ENCODE assay signal across 1 cellular context in the genomic region with DNA sequence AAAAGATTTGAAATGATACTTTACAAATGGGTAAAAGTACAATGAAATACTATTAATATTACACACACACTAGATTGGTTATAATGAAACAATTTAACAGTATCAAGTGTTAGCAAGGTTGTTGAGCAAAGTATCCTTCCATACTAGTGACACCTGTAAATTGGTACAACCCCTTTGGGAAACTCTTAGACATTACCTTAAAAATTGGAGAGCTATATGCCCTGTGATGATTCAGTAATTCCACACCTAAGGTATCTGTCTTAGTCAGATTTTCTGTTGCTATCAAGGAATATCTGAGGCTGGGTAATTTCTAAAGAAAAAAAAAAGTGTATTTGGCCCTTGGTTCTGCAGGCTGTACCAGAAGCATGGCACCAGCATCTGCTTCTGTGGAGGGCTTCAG.
TF ChIP-seq lines count a peak whose summit lies in the region.

No MANE protein-coding gene starts in this region.

TF ChIP-seq in HCT116, 20 proteins besides CTCF, POLR2A, EP300 and RAD21:
- TF ChIP-seq FOSL1 (IDR thresholded peaks at IDR 0.05; ENCODE audit: low read depth) (peak; percentile 20; the same call in 1 of the 2 replicates), POLR2AphosphoS5 (IDR thresholded peaks at IDR 0.05; ENCODE audit: low read depth, low read length) (no peak), CEBPB (IDR thresholded peaks at IDR 0.05; ENCODE audit: low read depth) (no peak), EZH2 (IDR thresholded peaks at IDR 0.05) (no peak), ZFX (IDR thresholded peaks at IDR 0.05) (no peak)
- TF ChIP-seq, protein P1, sequence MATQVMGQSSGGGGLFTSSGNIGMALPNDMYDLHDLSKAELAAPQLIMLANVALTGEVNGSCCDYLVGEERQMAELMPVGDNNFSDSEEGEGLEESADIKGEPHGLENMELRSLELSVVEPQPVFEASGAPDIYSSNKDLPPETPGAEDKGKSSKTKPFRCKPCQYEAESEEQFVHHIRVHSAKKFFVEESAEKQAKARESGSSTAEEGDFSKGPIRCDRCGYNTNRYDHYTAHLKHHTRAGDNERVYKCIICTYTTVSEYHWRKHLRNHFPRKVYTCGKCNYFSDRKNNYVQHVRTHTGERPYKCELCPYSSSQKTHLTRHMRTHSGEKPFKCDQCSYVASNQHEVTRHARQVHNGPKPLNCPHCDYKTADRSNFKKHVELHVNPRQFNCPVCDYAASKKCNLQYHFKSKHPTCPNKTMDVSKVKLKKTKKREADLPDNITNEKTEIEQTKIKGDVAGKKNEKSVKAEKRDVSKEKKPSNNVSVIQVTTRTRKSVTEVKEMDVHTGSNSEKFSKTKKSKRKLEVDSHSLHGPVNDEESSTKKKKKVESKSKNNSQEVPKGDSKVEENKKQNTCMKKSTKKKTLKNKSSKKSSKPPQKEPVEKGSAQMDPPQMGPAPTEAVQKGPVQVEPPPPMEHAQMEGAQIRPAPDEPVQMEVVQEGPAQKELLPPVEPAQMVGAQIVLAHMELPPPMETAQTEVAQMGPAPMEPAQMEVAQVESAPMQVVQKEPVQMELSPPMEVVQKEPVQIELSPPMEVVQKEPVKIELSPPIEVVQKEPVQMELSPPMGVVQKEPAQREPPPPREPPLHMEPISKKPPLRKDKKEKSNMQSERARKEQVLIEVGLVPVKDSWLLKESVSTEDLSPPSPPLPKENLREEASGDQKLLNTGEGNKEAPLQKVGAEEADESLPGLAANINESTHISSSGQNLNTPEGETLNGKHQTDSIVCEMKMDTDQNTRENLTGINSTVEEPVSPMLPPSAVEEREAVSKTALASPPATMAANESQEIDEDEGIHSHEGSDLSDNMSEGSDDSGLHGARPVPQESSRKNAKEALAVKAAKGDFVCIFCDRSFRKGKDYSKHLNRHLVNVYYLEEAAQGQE (IDR thresholded peaks at IDR 0.05; ENCODE audit: low read depth) = no peak
- TF ChIP-seq, protein P2, sequence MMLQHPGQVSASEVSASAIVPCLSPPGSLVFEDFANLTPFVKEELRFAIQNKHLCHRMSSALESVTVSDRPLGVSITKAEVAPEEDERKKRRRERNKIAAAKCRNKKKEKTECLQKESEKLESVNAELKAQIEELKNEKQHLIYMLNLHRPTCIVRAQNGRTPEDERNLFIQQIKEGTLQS (IDR thresholded peaks at IDR 0.05) = no peak
- TF ChIP-seq, protein P3, sequence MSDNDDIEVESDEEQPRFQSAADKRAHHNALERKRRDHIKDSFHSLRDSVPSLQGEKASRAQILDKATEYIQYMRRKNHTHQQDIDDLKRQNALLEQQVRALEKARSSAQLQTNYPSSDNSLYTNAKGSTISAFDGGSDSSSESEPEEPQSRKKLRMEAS (IDR thresholded peaks at IDR 0.05) = no peak
- TF ChIP-seq, protein P4, sequence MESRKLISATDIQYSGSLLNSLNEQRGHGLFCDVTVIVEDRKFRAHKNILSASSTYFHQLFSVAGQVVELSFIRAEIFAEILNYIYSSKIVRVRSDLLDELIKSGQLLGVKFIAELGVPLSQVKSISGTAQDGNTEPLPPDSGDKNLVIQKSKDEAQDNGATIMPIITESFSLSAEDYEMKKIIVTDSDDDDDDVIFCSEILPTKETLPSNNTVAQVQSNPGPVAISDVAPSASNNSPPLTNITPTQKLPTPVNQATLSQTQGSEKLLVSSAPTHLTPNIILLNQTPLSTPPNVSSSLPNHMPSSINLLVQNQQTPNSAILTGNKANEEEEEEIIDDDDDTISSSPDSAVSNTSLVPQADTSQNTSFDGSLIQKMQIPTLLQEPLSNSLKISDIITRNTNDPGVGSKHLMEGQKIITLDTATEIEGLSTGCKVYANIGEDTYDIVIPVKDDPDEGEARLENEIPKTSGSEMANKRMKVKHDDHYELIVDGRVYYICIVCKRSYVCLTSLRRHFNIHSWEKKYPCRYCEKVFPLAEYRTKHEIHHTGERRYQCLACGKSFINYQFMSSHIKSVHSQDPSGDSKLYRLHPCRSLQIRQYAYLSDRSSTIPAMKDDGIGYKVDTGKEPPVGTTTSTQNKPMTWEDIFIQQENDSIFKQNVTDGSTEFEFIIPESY (IDR thresholded peaks at IDR 0.05; ENCODE audit: extremely low read depth, insufficient replicate concordance, low read length) = no peak
